Comparison of ENCODE assay signal across 1 cellular context in the genomic region with DNA sequence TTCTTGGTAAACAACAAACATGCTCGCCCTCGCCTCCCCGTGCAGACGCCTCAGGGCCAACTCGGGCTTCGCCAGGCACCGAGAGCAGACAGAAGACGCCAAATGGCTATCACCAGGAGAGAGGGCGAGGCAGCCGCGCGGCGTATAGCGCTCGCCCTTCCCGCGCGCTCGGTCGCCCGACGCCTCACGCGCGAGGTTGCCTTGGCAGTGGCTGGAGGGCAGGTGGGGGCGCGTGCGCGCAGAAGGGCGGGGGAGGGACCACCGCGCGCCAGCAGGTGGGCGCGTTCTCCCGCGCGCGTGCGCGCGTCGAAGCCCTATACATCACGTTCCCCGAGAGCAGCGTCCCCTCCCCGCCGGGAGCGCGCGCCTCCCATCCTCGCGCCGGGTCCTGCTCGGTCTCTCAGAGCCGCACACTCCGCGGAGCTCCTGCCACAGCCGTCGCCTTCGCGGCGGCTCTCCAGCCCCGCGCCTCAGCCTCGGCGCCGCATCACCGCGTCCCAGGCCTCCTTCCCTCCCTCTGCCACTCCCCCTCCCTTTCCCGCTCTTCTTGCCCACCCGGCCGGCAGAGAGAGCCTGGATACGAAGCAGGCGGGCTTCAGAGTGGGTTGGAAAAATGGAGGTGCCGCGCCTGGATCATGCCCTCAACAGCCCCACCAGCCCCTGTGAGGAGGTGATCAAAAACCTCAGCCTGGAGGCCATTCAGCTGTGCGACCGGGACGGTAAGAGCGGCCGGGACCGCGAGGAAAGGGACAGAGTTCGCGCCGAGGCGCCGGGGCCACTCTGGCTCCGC.
TF ChIP-seq lines count a peak whose summit lies in the region.

A gene (plus strand): TSS at position 403 of the 790 bp plus-strand sequence. CDS start 211 bp downstream, at position 614.

TF ChIP-seq in HepG2, 621 proteins besides CTCF, POLR2A, EP300 and RAD21 (continued from another document and continues in another):
- TF ChIP-seq, protein P1, sequence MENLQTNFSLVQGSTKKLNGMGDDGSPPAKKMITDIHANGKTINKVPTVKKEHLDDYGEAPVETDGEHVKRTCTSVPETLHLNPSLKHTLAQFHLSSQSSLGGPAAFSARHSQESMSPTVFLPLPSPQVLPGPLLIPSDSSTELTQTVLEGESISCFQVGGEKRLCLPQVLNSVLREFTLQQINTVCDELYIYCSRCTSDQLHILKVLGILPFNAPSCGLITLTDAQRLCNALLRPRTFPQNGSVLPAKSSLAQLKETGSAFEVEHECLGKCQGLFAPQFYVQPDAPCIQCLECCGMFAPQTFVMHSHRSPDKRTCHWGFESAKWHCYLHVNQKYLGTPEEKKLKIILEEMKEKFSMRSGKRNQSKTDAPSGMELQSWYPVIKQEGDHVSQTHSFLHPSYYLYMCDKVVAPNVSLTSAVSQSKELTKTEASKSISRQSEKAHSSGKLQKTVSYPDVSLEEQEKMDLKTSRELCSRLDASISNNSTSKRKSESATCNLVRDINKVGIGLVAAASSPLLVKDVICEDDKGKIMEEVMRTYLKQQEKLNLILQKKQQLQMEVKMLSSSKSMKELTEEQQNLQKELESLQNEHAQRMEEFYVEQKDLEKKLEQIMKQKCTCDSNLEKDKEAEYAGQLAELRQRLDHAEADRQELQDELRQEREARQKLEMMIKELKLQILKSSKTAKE (CRISPR knock-in tag; IDR thresholded peaks at IDR 0.05; ENCODE audit: borderline replicate concordance), result peak; percentile 59; the same call in 1 of the 2 replicates
- TF ChIP-seq, protein P2, sequence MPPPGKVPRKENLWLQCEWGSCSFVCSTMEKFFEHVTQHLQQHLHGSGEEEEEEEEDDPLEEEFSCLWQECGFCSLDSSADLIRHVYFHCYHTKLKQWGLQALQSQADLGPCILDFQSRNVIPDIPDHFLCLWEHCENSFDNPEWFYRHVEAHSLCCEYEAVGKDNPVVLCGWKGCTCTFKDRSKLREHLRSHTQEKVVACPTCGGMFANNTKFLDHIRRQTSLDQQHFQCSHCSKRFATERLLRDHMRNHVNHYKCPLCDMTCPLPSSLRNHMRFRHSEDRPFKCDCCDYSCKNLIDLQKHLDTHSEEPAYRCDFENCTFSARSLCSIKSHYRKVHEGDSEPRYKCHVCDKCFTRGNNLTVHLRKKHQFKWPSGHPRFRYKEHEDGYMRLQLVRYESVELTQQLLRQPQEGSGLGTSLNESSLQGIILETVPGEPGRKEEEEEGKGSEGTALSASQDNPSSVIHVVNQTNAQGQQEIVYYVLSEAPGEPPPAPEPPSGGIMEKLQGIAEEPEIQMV (CRISPR knock-in tag; IDR thresholded peaks at IDR 0.05; ENCODE audit: low read depth), result peak; percentile 18; the same call in 1 of the 2 replicates
- peak; percentile 74 for TF ChIP-seq ZNF329 (CRISPR knock-in tag; IDR thresholded peaks at IDR 0.05; ENCODE audit: low read depth)
- no peak for TF ChIP-seq HCFC1 (IDR thresholded peaks at IDR 0.05; ENCODE audit: low read depth, low read length)
- peak; percentile 63 for TF ChIP-seq SRSF4 (IDR thresholded peaks at IDR 0.05; ENCODE audit: low read depth, low read length, poor library complexity, severe bottlenecking)
- TF ChIP-seq, protein P3, sequence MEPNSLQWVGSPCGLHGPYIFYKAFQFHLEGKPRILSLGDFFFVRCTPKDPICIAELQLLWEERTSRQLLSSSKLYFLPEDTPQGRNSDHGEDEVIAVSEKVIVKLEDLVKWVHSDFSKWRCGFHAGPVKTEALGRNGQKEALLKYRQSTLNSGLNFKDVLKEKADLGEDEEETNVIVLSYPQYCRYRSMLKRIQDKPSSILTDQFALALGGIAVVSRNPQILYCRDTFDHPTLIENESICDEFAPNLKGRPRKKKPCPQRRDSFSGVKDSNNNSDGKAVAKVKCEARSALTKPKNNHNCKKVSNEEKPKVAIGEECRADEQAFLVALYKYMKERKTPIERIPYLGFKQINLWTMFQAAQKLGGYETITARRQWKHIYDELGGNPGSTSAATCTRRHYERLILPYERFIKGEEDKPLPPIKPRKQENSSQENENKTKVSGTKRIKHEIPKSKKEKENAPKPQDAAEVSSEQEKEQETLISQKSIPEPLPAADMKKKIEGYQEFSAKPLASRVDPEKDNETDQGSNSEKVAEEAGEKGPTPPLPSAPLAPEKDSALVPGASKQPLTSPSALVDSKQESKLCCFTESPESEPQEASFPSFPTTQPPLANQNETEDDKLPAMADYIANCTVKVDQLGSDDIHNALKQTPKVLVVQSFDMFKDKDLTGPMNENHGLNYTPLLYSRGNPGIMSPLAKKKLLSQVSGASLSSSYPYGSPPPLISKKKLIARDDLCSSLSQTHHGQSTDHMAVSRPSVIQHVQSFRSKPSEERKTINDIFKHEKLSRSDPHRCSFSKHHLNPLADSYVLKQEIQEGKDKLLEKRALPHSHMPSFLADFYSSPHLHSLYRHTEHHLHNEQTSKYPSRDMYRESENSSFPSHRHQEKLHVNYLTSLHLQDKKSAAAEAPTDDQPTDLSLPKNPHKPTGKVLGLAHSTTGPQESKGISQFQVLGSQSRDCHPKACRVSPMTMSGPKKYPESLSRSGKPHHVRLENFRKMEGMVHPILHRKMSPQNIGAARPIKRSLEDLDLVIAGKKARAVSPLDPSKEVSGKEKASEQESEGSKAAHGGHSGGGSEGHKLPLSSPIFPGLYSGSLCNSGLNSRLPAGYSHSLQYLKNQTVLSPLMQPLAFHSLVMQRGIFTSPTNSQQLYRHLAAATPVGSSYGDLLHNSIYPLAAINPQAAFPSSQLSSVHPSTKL (CRISPR knock-in tag; IDR thresholded peaks at IDR 0.05), result peak; percentile 37
- TF ChIP-seq SAFB2 (CRISPR knock-in tag; IDR thresholded peaks at IDR 0.05; ENCODE audit: borderline replicate concordance, low read depth), result peak; percentile 96
- TF ChIP-seq ZNF350 (CRISPR knock-in tag; IDR thresholded peaks at IDR 0.05; ENCODE audit: borderline replicate concordance, low read depth), result peak; percentile 74; the same call in 1 of the 2 replicates
- 0 out of 2 replicates have a peak, but pooled peaks have one; percentile 14 for TF ChIP-seq ZNF562 (CRISPR knock-in tag; IDR thresholded peaks at IDR 0.05; ENCODE audit: borderline replicate concordance)
- TF ChIP-seq ZNF629 (CRISPR knock-in tag; conservative IDR thresholded peaks at IDR 0.05), result peak; percentile 51
- TF ChIP-seq, protein P4, sequence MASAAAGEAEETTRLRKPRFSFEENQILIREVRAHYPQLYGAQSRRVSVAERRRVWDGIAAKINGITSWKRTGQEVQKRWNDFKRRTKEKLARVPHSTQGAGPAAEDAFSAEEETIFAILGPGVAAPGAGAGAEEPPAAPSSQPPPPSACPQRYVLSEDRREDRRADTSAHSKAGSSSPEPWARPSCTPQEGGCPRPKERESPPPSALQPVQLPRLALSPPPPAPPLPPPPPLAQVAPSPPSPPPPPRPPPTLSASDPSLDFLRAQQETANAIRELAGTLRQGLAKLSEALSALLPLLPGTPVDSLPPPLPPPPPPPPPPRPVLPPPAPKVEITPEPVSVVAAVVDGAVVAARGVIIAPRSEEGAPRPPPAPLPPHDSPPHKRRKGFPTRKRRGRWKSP (CRISPR knock-in tag; IDR thresholded peaks at IDR 0.05), result peak; percentile 78; the same call in 1 of the 2 replicates
- TF ChIP-seq FOSL2 (CRISPR knock-in tag; IDR thresholded peaks at IDR 0.05), result peak; percentile 4; the same call in 1 of the 2 replicates
- TF ChIP-seq FOXA3 (CRISPR knock-in tag; IDR thresholded peaks at IDR 0.05), result no peak; the same call in 1 of the 2 replicates
- TF ChIP-seq MED8 (CRISPR knock-in tag; IDR thresholded peaks at IDR 0.05; ENCODE audit: insufficient replicate concordance), result peak; percentile 48
- TF ChIP-seq, protein P5, sequence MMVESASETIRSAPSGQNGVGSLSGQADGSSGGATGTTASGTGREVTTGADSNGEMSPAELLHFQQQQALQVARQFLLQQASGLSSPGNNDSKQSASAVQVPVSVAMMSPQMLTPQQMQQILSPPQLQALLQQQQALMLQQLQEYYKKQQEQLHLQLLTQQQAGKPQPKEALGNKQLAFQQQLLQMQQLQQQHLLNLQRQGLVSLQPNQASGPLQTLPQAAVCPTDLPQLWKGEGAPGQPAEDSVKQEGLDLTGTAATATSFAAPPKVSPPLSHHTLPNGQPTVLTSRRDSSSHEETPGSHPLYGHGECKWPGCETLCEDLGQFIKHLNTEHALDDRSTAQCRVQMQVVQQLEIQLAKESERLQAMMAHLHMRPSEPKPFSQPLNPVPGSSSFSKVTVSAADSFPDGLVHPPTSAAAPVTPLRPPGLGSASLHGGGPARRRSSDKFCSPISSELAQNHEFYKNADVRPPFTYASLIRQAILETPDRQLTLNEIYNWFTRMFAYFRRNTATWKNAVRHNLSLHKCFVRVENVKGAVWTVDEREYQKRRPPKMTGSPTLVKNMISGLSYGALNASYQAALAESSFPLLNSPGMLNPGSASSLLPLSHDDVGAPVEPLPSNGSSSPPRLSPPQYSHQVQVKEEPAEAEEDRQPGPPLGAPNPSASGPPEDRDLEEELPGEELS (CRISPR knock-in tag; IDR thresholded peaks at IDR 0.05), result peak; percentile 53
- peak; percentile 63 for TF ChIP-seq POLR2AphosphoS5 (IDR thresholded peaks at IDR 0.05; ENCODE audit: low read depth, low read length)
- TF ChIP-seq SSRP1 (CRISPR knock-in tag; IDR thresholded peaks at IDR 0.05), result peak; percentile 5; the same call in 1 of the 2 replicates
- peak; percentile 18; the same call in 1 of the 2 replicates for TF ChIP-seq GFI1 (CRISPR knock-in tag; IDR thresholded peaks at IDR 0.05; ENCODE audit: borderline replicate concordance)
- no peak for TF ChIP-seq GTF2F1 (IDR thresholded peaks at IDR 0.05; ENCODE audit: low read length)
- TF ChIP-seq MBNL3 (CRISPR knock-in tag; conservative IDR thresholded peaks at IDR 0.05), result no peak
- TF ChIP-seq MXD4 (CRISPR knock-in tag; IDR thresholded peaks at IDR 0.05), result peak; percentile 31
- peak; percentile 86; the same call in 1 of the 2 replicates for TF ChIP-seq TEAD2 (CRISPR knock-in tag; IDR thresholded peaks at IDR 0.05)
- no peak for TF ChIP-seq ZFP36L2 (CRISPR knock-in tag; IDR thresholded peaks at IDR 0.05)
- TF ChIP-seq MED1 (CRISPR knock-in tag; IDR thresholded peaks at IDR 0.05), result peak; percentile 68
- TF ChIP-seq ZNF605 (CRISPR knock-in tag; IDR thresholded peaks at IDR 0.05), result 0 out of 2 replicates have a peak, but pooled peaks have one; percentile 63
- TF ChIP-seq PCBP1 (IDR thresholded peaks at IDR 0.05; ENCODE audit: borderline replicate concordance, low read depth, low read length), result peak; percentile 12; the same call in 1 of the 2 replicates
- 0 out of 2 replicates have a peak, but pooled peaks have one; percentile 27 for TF ChIP-seq AKAP8 (CRISPR knock-in tag; IDR thresholded peaks at IDR 0.05)
- TF ChIP-seq, protein P6, sequence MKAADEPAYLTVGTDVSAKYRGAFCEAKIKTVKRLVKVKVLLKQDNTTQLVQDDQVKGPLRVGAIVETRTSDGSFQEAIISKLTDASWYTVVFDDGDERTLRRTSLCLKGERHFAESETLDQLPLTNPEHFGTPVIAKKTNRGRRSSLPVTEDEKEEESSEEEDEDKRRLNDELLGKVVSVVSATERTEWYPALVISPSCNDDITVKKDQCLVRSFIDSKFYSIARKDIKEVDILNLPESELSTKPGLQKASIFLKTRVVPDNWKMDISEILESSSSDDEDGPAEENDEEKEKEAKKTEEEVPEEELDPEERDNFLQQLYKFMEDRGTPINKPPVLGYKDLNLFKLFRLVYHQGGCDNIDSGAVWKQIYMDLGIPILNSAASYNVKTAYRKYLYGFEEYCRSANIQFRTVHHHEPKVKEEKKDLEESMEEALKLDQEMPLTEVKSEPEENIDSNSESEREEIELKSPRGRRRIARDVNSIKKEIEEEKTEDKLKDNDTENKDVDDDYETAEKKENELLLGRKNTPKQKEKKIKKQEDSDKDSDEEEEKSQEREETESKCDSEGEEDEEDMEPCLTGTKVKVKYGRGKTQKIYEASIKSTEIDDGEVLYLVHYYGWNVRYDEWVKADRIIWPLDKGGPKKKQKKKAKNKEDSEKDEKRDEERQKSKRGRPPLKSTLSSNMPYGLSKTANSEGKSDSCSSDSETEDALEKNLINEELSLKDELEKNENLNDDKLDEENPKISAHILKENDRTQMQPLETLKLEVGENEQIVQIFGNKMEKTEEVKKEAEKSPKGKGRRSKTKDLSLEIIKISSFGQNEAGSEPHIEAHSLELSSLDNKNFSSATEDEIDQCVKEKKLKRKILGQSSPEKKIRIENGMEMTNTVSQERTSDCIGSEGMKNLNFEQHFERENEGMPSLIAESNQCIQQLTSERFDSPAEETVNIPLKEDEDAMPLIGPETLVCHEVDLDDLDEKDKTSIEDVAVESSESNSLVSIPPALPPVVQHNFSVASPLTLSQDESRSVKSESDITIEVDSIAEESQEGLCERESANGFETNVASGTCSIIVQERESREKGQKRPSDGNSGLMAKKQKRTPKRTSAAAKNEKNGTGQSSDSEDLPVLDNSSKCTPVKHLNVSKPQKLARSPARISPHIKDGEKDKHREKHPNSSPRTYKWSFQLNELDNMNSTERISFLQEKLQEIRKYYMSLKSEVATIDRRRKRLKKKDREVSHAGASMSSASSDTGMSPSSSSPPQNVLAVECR (CRISPR knock-in tag; IDR thresholded peaks at IDR 0.05; ENCODE audit: borderline replicate concordance), result peak; percentile 50
- TF ChIP-seq, protein P7, sequence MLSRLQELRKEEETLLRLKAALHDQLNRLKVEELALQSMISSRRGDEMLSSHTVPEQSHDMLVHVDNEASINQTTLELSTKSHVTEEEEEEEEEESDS (CRISPR knock-in tag; IDR thresholded peaks at IDR 0.05; ENCODE audit: borderline replicate concordance), result no peak
- TF ChIP-seq ZNF331 (CRISPR knock-in tag; IDR thresholded peaks at IDR 0.05), result peak; percentile 74; the same call in 1 of the 2 replicates
- TF ChIP-seq GATAD2A (CRISPR knock-in tag; IDR thresholded peaks at IDR 0.05), result 0 out of 2 replicates have a peak, but pooled peaks have one; percentile 20
- 0 out of 2 replicates have a peak, but pooled peaks have one; percentile 37 for TF ChIP-seq STAT5B (CRISPR knock-in tag; IDR thresholded peaks at IDR 0.05)
- TF ChIP-seq ZNF891 (CRISPR knock-in tag; IDR thresholded peaks at IDR 0.05), result peak; percentile 78; the same call in 1 of the 2 replicates
- TF ChIP-seq, protein P8, sequence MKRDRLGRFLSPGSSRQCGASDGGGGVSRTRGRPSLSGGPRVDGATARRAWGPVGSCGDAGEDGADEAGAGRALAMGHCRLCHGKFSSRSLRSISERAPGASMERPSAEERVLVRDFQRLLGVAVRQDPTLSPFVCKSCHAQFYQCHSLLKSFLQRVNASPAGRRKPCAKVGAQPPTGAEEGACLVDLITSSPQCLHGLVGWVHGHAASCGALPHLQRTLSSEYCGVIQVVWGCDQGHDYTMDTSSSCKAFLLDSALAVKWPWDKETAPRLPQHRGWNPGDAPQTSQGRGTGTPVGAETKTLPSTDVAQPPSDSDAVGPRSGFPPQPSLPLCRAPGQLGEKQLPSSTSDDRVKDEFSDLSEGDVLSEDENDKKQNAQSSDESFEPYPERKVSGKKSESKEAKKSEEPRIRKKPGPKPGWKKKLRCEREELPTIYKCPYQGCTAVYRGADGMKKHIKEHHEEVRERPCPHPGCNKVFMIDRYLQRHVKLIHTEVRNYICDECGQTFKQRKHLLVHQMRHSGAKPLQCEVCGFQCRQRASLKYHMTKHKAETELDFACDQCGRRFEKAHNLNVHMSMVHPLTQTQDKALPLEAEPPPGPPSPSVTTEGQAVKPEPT (CRISPR knock-in tag; IDR thresholded peaks at IDR 0.05; ENCODE audit: low read depth), result 0 out of 2 replicates have a peak, but pooled peaks have one; percentile 50
- TF ChIP-seq ETV5 (CRISPR knock-in tag; IDR thresholded peaks at IDR 0.05; ENCODE audit: borderline replicate concordance), result no peak; the same call in 1 of the 2 replicates
- TF ChIP-seq TAF1 (CRISPR knock-in tag; IDR thresholded peaks at IDR 0.05), result peak; percentile 91
- TF ChIP-seq ZNF44 (CRISPR knock-in tag; IDR thresholded peaks at IDR 0.05), result 0 out of 2 replicates have a peak, but pooled peaks have one; percentile 84
